ENCODE assay signal across 1 cellular context in the genomic region with DNA sequence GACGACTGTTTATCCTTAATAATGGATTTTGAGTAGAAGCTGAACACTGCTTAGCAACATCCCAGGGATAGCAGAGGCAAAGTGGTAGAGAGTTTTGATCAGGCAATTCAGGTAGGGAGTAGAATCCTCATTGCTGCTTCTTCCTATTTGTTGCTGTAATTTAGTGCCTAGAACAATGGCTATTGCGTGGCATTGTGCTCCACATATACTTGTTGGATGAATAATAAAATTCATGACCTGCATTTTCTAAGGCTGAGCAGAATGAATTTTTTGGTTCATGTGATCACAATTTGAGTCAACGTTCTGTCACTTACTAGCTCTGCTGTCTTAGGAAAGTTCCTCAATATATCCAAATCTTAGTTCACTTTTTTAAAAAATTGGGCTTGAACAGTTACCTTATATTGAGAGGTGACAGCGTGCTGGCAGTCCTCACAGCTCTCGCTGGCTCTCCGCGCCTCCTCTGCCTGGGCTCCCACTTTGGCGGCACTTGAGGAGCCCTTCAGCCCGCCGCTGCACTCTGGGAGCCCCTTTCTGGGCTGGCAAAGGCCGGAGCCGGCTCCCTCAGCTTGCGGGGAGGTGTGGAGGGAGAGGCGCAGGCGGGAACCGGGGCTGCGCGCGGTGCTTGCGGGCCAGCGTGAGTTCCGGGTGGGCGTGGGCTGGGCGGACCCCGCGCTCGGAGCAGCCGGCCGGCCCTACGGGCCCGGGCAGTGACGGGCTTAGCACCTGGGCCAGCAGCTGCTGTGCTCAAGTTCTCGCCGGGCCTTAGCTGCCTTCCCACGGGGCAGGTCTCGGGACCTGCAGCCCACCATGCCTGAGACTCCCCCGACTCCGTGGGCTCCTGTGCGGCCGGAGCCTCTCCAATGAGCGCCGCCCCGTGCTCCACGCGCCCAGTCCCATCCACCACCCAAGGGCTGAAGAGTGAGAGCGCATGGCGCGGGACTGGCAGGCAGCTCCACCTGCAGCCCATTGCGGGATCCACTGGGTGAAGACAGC.
TF ChIP-seq lines count a peak whose summit lies in the region.

No MANE protein-coding gene starts in this region.

TF ChIP-seq in GM23338, 12 proteins besides CTCF, POLR2A, EP300 and RAD21 (continued from another document):
- no peak for TF ChIP-seq EZH2 (IDR thresholded peaks at IDR 0.05; ENCODE audit: low read depth, unreplicated experiment)
- TF ChIP-seq ETS1 (IDR thresholded peaks at IDR 0.05), result no peak
- no peak for TF ChIP-seq NANOG (IDR thresholded peaks at IDR 0.05; ENCODE audit: borderline replicate concordance)
- TF ChIP-seq ZNF114 (CRISPR knock-in tag; IDR thresholded peaks at IDR 0.05), result no peak
- no peak for TF ChIP-seq JUNB (IDR thresholded peaks at IDR 0.05; ENCODE audit: unreplicated experiment)
- no peak for TF ChIP-seq ZNF462 (CRISPR knock-in tag; IDR thresholded peaks at IDR 0.05)
- no peak for TF ChIP-seq CREB1 (CRISPR knock-in tag; IDR thresholded peaks at IDR 0.05; ENCODE audit: low read depth)
